ENCODE assay signal across 25 cellular contexts in genomic region chr14:104090071-104090748, GRCh38. TPM values are rescaled to one million over a fixed set of nuclear protein-coding genes. Genes with fewer than 3 reads are reported as not detected.
"Had no signal": no experiment of that assay in that cellular context is flagged by ENCODE, and none has a peak within 500 bp of the region (broad histone marks: within the 10 kb centered on the region; RNA-seq: fewer than 3 reads in every experiment).

No MANE protein-coding gene starts in this region.

- ATAC-seq: activated CD8-positive, alpha-beta T cell treated with anti-CD3 and anti-CD28 coated beads, Interleukin-2, amount 10 ng/mL, durations not matched to agents 7 days and 5 days; esophagus mucosa; naive thymus-derived CD4-positive, alpha-beta T cell; pancreas had no signal

- H3K4me3 ChIP-seq: hepatocyte, neural progenitor cell, pancreas, uterus had no signal

- H3K27ac ChIP-seq: hepatocyte, neural progenitor cell, pancreas, uterus had no signal

- H3K27ac Mint-ChIP-seq: activated CD4-positive, alpha-beta T cell treated with anti-CD3 and anti-CD28 coated beads, Interleukin-2, amount 10 ng/mL, durations not matched to agents 24 days and 14 days; activated CD8-positive, alpha-beta T cell treated with anti-CD3 and anti-CD28 coated beads, Interleukin-2, amount 10 ng/mL, durations not matched to agents 7 days and 5 days; activated naive CD4-positive, alpha-beta T cell treated with anti-CD3 and anti-CD28 coated beads for 36 hours; activated T-cell treated with anti-CD3 and anti-CD28 coated beads, Interleukin-2, amount 50 U/mL, for 24 hours; activated T-helper 2 cell treated with anti-CD3 and anti-CD28 coated beads, Interferon-gamma antibody, Interleukin-2, Interleukin-4, amounts not matched to agents 10 μg/mL and 5 μg/mL and 100 μg/mL, durations not matched to agents 14 hours and 24 hours and 36 hours; memory B cell; neural progenitor cell had no signal

- H2AFZ ChIP-seq: hepatocyte, neural progenitor cell had no signal

- H3K4me3 Mint-ChIP-seq: activated CD4-positive, alpha-beta T cell treated with anti-CD3 and anti-CD28 coated beads, Interleukin-2, amount 10 ng/mL, durations not matched to agents 24 days and 14 days; activated CD8-positive, alpha-beta T cell treated with anti-CD3 and anti-CD28 coated beads, Interleukin-2, amount 10 ng/mL, durations not matched to agents 7 days and 5 days; activated naive CD4-positive, alpha-beta T cell treated with anti-CD3 and anti-CD28 coated beads for 36 hours; activated T-cell treated with anti-CD3 and anti-CD28 coated beads, Interleukin-2, amount 50 U/mL, for 24 hours; brain; memory B cell; naive thymus-derived CD4-positive, alpha-beta T cell; neural progenitor cell had no signal

- H3K9me3 Mint-ChIP-seq: activated CD4-positive, alpha-beta T cell treated with anti-CD3 and anti-CD28 coated beads, Interleukin-2, amount 10 ng/mL, durations not matched to agents 24 days and 14 days; activated naive CD4-positive, alpha-beta T cell treated with anti-CD3 and anti-CD28 coated beads for 36 hours; activated T-cell treated with anti-CD3 and anti-CD28 coated beads, Interleukin-2, amount 50 U/mL, for 24 hours; activated T-helper 2 cell treated with anti-CD3 and anti-CD28 coated beads, Interferon-gamma antibody, Interleukin-2, Interleukin-4, amounts not matched to agents 10 μg/mL and 5 μg/mL and 100 μg/mL, durations not matched to agents 14 hours and 24 hours and 36 hours; memory B cell; naive thymus-derived CD4-positive, alpha-beta T cell; neural progenitor cell had no signal

- H3K36me3 Mint-ChIP-seq: brain; memory B cell; naive thymus-derived CD4-positive, alpha-beta T cell; neural progenitor cell had no signal

- H3K79me2 ChIP-seq: hepatocyte had no signal

- H3K27me3 ChIP-seq: uterus had no signal

- H3K9ac ChIP-seq: neural progenitor cell had no signal

- H3K4me1 ChIP-seq: pancreas had no signal

- H3K9me3 ChIP-seq: pancreas, uterus had no signal

- H3K4me2 ChIP-seq: hepatocyte, neural progenitor cell had no signal

- DNase-seq: activated CD4-positive, alpha-beta T cell treated with anti-CD3 and anti-CD28 coated beads, Interleukin-2, amount 10 ng/mL, durations not matched to agents 24 days and 14 days; activated CD8-positive, alpha-beta T cell treated with anti-CD3 and anti-CD28 coated beads, Interleukin-2, amount 10 ng/mL, durations not matched to agents 7 days and 5 days; activated naive CD4-positive, alpha-beta T cell treated with anti-CD3 and anti-CD28 coated beads for 36 hours; activated T-cell treated with anti-CD3 and anti-CD28 coated beads, Interleukin-2, amount 50 U/mL, for 24 hours; anterior cingulate cortex; central memory CD4-positive, alpha-beta T cell; cortex of kidney; effector CD8-positive, alpha-beta T cell; naive thymus-derived CD4-positive, alpha-beta T cell; stimulated activated CD4-positive, alpha-beta T cell treated with anti-CD3 and anti-CD28 coated beads, Interleukin-12 subunit alpha, Interleukin-12 subunit beta, amount 100 ng/mL, for 4 hours; stimulated activated CD4-positive, alpha-beta T cell treated with anti-CD3 and anti-CD28 coated beads, Interleukin-1b, Interleukin-23, amount 100 ng/mL, for 48 hours; stimulated activated CD8-positive, alpha-beta memory T cell treated with anti-CD3 and anti-CD28 coated beads, Interleukin-4, amount 100 ng/mL, for 48 hours; stimulated activated naive CD4-positive, alpha-beta T cell; T1000; uterus had no signal

- H3K27me3 Mint-ChIP-seq: activated CD4-positive, alpha-beta T cell treated with anti-CD3 and anti-CD28 coated beads, Interleukin-2, amount 10 ng/mL, durations not matched to agents 24 days and 14 days had no signal

- H3K36me3 ChIP-seq: neural progenitor cell, pancreas, uterus had no signal

RNA-seq across cellular contexts. Expression of gene ASPG, which starts 4.7 kb away (rescaled TPM):
- total RNA-seq: activated CD4-positive, alpha-beta T cell treated with anti-CD3 and anti-CD28 coated beads, Interleukin-2, amount 10 ng/mL, durations not matched to agents 24 days and 14 days; activated CD8-positive, alpha-beta T cell treated with anti-CD3 and anti-CD28 coated beads, Interleukin-2, amount 10 ng/mL, durations not matched to agents 7 days and 5 days; activated naive CD4-positive, alpha-beta T cell treated with anti-CD3 and anti-CD28 coated beads for 36 hours; activated T-helper 2 cell treated with anti-CD3 and anti-CD28 coated beads, Interferon-gamma antibody, Interleukin-2, Interleukin-4, amounts not matched to agents 10 μg/mL and 5 μg/mL and 100 μg/mL, durations not matched to agents 14 hours and 24 hours and 36 hours; glomerular endothelial cell; T-helper 1 cell treated with Interleukin-12 subunit alpha and Interleukin-12 subunit beta and Interleukin-4 antibody, amounts not matched to agents 30 ng/mL and 1 ng/mL, for 36 hours had no signal
- polyA plus RNA-seq: naive thymus-derived CD4-positive, alpha-beta T cell had no signal

RNA-seq across cellular contexts. Expression of gene KIF26A, which starts 48.2 kb away (rescaled TPM):
- total RNA-seq: mononuclear cell had no signal
- polyA plus RNA-seq: naive thymus-derived CD4-positive, alpha-beta T cell had no signal
